8 cellular contexts compared by ENCODE assay signal in the genomic region with DNA sequence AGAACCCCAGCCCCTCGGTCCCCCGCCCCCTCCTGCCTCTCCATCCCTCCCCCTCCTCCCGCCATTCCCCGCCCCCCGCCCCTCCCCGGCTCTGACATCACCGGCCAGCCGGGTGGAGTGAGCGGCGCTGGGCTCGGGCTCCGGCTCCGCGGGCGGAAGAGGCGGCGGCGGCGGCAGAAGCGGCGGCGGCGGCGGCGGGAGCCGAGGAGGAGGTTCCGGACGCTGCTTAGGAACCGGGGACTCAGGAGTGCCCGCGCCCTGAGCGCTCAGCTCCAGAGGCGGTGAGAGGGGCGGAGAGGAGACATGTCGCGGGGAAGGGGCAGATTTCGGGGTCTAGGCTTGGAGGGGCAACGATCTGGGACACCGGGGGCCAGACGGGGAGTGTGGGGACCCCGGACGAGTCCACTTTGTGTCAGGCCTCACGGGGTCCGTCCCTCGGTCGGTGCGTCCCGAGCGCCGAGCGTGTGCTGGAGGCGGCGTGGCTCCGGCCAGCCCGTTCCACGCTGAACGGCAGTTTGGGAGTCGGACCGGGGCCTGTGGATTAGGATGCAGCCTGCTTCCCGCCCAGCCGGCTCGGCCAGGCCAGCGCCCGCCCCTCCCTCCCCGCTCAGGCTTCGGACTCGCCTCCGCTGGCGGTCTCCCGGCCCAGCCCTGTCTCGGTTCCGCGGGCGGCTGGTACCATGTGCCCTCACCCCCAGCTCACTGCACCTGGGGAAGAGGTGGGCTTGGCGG.
DNase-seq lines count a peak whose midpoint lies in the region; ATAC-seq and TF ChIP-seq lines count a peak whose summit lies in the region.

TSS of gene PEA15 (plus strand) at position 143 of the 732 bp plus-strand sequence. CDS start 6,161 bp downstream, outside the sequence.

- H3K9ac ChIP-seq in DND-41 (ENCODE audit: low read depth, low read length), result peak within 1 kb of the TSS; percentile 94

- peak within 1 kb of the TSS; percentile 79 to 96 for H3K4me3 ChIP-seq in DND-41 (ENCODE audit: low read depth in 1 of 2, low read length in 2 of 2)

- no peak for TF ChIP-seq CTCF in DND-41 (IDR thresholded peaks at IDR 0.05; ENCODE audit: borderline replicate concordance, extremely low read depth, low read length, poor library complexity, severe bottlenecking)

- no peaks in the 10 kb centered on the region for H3K9me3 ChIP-seq in DND-41 (ENCODE audit: insufficient read depth, low read length, severe bottlenecking)

- no peaks in the 10 kb centered on the region for H3K27me3 ChIP-seq in DND-41 (ENCODE audit: insufficient read depth, low read length, poor library complexity)

- 0 out of 2 replicates have a peak, but pooled peaks cover 11% of the 10 kb centered on the region for H4K20me1 ChIP-seq in DND-41 (ENCODE audit: insufficient read depth, low read length)

- H3K4me2 ChIP-seq in DND-41 (ENCODE audit: insufficient read depth, low read length), result peak within 1 kb of the TSS; percentile 93

- ATAC-seq in DND-41 (ENCODE audit: insufficient read depth, low read depth) (peak; percentile 88), GM21825 (IDR thresholded peaks at IDR 0.05; ENCODE audit: unreplicated experiment) (peak; percentile 35)

- peaks cover 22% of the 10 kb centered on the region for H3K36me3 ChIP-seq in DND-41 (ENCODE audit: insufficient read depth, low read length)

- peak; percentile 78 for DNase-seq in DND-41
- peak; percentile 66 for DNase-seq in NCI-H1105 (lab: John Stamatoyannopoulos, UW)
- peak; percentile 44 for DNase-seq in activated CD4-positive, CD25-positive, alpha-beta regulatory T cell treated with anti-CD3 and anti-CD28 coated beads, Interleukin-2, amount 50 U/mL, for 16 hours (ENCODE audit: low read depth, low spot score)
- peak; percentile 63 for DNase-seq in central memory CD4-positive, alpha-beta T cell
- peak; percentile 84 for DNase-seq in islet precursor cell
- peak; percentile 36 to 63 (median 61) for DNase-seq in stimulated activated CD4-positive, alpha-beta T cell treated with anti-CD3 and anti-CD28 coated beads, Interleukin-12 subunit alpha, Interleukin-12 subunit beta, amount 100 ng/mL, for 48 hours (ENCODE audit: low read depth in 2 of 3, low spot score in 1 of 3)
- DNase-seq in middle frontal gyrus (ENCODE audit: extremely low spot score, low spot score), result no peak

- H2AFZ ChIP-seq in DND-41 (ENCODE audit: low read depth, low read length), result peak within 1 kb of the TSS; percentile 92

- peaks cover 15% of the 10 kb centered on the region for H3K79me2 ChIP-seq in DND-41 (ENCODE audit: insufficient read depth, low read length)

- peak within 1 kb of the TSS; percentile 83 for H3K27ac ChIP-seq in DND-41 (ENCODE audit: low read length)

- peaks cover 23% of the 10 kb centered on the region for H3K4me1 ChIP-seq in DND-41 (ENCODE audit: insufficient read depth, low read length)
